ENCODE assay signal across 19 cellular contexts in genomic region chr3:166205158-166205557, GRCh38.
DNase-seq lines count a peak whose midpoint lies in the region; TF ChIP-seq lines count a peak whose summit lies in the region.
"Had no signal": no experiment of that assay in that cellular context is flagged by ENCODE, and none has a peak within 500 bp of the region (broad histone marks: within the 10 kb centered on the region; RNA-seq: fewer than 3 reads in every experiment).

No MANE protein-coding gene starts in this region.

- H3K27me3 Mint-ChIP-seq in Caco-2 (ENCODE audit: insufficient read depth, unreplicated experiment) = no peaks in the 10 kb centered on the region
- H3K27me3 Mint-ChIP-seq: CD4-positive, alpha-beta memory T cell had no signal

- CTCF ChIA-PET in Caco-2 (lab: Charles Lee) = no interaction called here

- no peaks in the 10 kb centered on the region for H3K36me3 Mint-ChIP-seq in Caco-2 (ENCODE audit: insufficient read depth, unreplicated experiment)
- H3K36me3 Mint-ChIP-seq: CD4-positive, alpha-beta memory T cell had no signal

- BruUV-seq in Caco-2 (replicated peaks; lab: Mats Ljungman, UMichigan) = no TSS peak

- H3K9me3 ChIP-seq in Caco-2 (no peaks in the 10 kb centered on the region), hepatocyte (ENCODE audit: low read depth) (no peaks in the 10 kb centered on the region), Peyer's patch (no peaks in the 10 kb centered on the region)
- H3K9me3 ChIP-seq: A549, BE2C, HAP-1 had no signal

- peak in 1 of 2 experiments; percentile 16 for DNase-seq in Caco-2
- DNase-seq in DMS53 treated with DMSO at 0.1 percent for 48 hours (lab: John Stamatoyannopoulos, UW; ENCODE audit: unreplicated experiment) = peak; percentile 17
- no peak for DNase-seq in hepatocyte (ENCODE audit: low spot score)
- no peak for DNase-seq in Peyer's patch
- no peak for DNase-seq in activated gamma-delta T cell treated with Interleukin-2 at 50 U/mL for 16 hours
- no peak for DNase-seq in activated gamma-delta T cell (lab: John Stamatoyannopoulos, UW)
- DNase-seq: 8988T; ACHN; AML-193; BE2C; CD4-positive, alpha-beta memory T cell; COR-L47; DMS 273 treated with DMSO at 0.1 percent for 48 hours; DND-41; GOT3; HFFc6 had no signal

- H3K4me3 ChIP-seq in Caco-2 (ENCODE audit: low read depth, low read length) (no peak overlapping the region), hepatocyte (no peak overlapping the region), Peyer's patch (no peak overlapping the region)
- H3K4me3 ChIP-seq: A549; BLaER1 treated with 17β-estradiol and CSF1 and Interleukin-3, amounts not matched to agents 10 nM and 100 nM; HAP-1 had no signal

- H2AFZ ChIP-seq in hepatocyte = peak overlapping the region; percentile 38

- H4K20me1 ChIP-seq in hepatocyte (ENCODE audit: insufficient read depth, poor library complexity, severe bottlenecking) = no peaks in the 10 kb centered on the region
- H4K20me1 ChIP-seq: BLaER1 treated with 17β-estradiol and CSF1 and Interleukin-3, amounts not matched to agents 10 nM and 100 nM had no signal

- TF ChIP-seq CTCF in Caco-2 (IDR thresholded peaks at IDR 0.05; ENCODE audit: insufficient read depth in 1 of 2, low read depth in 1 of 2, low read length in 1 of 2, severe bottlenecking in 1 of 2, unreplicated experiment in 1 of 2) (no peak), hepatocyte (IDR thresholded peaks at IDR 0.05; ENCODE audit: poor library complexity) (no peak), Peyer's patch (IDR thresholded peaks at IDR 0.05) (no peak)

- no peaks in the 10 kb centered on the region for H3K9me2 ChIP-seq in hepatocyte (replicated peaks; ENCODE audit: insufficient read depth)

- H3K36me3 ChIP-seq in Caco-2 (ENCODE audit: control insufficient read depth, insufficient read depth, low read length) (no peaks in the 10 kb centered on the region), hepatocyte (replicated peaks; ENCODE audit: insufficient read depth, low read depth) (no peaks in the 10 kb centered on the region), Peyer's patch (no peaks in the 10 kb centered on the region)
- H3K36me3 ChIP-seq: BE2C; BLaER1 treated with 17β-estradiol and CSF1 and Interleukin-3, amounts not matched to agents 10 nM and 100 nM; HAP-1 had no signal

- intact Hi-C loops in Caco-2 (cut with micrococcal nuclease; ENCODE audit: unreplicated experiment) = loop anchor here (1.0 kb wide), 1 partner anchor 80 kb away; no protein-coding TSS in a partner anchor

- H3K4me2 ChIP-seq in hepatocyte = no peak overlapping the region
- H3K4me2 ChIP-seq: A549; BLaER1 treated with 17β-estradiol and CSF1 and Interleukin-3, amounts not matched to agents 10 nM and 100 nM had no signal

- H3K4me3 Mint-ChIP-seq in Caco-2 (ENCODE audit: unreplicated experiment) = peak overlapping the region; percentile 19
- H3K4me3 Mint-ChIP-seq: CD4-positive, alpha-beta memory T cell; HFFc6 had no signal

- no peaks in the 10 kb centered on the region for H3K79me2 ChIP-seq in hepatocyte

- peaks cover 7% of the 10 kb centered on the region; the same call in 1 of the 2 replicates for H3K4me1 ChIP-seq in Caco-2
- H3K4me1 ChIP-seq in hepatocyte (ENCODE audit: insufficient read depth) = no peaks in the 10 kb centered on the region
- no peaks in the 10 kb centered on the region for H3K4me1 ChIP-seq in Peyer's patch
- H3K4me1 ChIP-seq: A549; BE2C; BLaER1 treated with 17β-estradiol and CSF1 and Interleukin-3, amounts not matched to agents 10 nM and 100 nM; HAP-1 had no signal

- H3K27ac ChIP-seq in hepatocyte (peak overlapping the region; percentile 73), Peyer's patch (no peak overlapping the region)
- H3K27ac ChIP-seq: A549; BLaER1 treated with 17β-estradiol and CSF1 and Interleukin-3, amounts not matched to agents 10 nM and 100 nM had no signal

- POLR2A ChIA-PET in Caco-2 (lab: Charles Lee) = no interaction called here

- H3K9me3 Mint-ChIP-seq in Caco-2 (ENCODE audit: unreplicated experiment) = no peaks in the 10 kb centered on the region

- H3K27me3 ChIP-seq in Caco-2 (replicated peaks; ENCODE audit: control insufficient read depth, insufficient read depth, low read length) (no peaks in the 10 kb centered on the region), hepatocyte (no peaks in the 10 kb centered on the region), Peyer's patch (no peaks in the 10 kb centered on the region)
- H3K27me3 ChIP-seq: BE2C; BLaER1 treated with 17β-estradiol and CSF1 and Interleukin-3, amounts not matched to agents 10 nM and 100 nM had no signal

- H3K4me1 Mint-ChIP-seq in Caco-2 (ENCODE audit: low read depth, unreplicated experiment) = no peaks in the 10 kb centered on the region
- H3K4me1 Mint-ChIP-seq: CD4-positive, alpha-beta memory T cell had no signal

- 51% methylated on average over 7 of the region's 7 CpGs for WGBS in hepatocyte (ENCODE audit: low lambda C conversion rate, missing lambda C conversion rate)

- TF ChIP-seq POLR2A in Peyer's patch (IDR thresholded peaks at IDR 0.05) = no peak

- no peak overlapping the region for H3K27ac Mint-ChIP-seq in Caco-2 (ENCODE audit: unreplicated experiment)
- H3K27ac Mint-ChIP-seq: CD4-positive, alpha-beta memory T cell; HFFc6 had no signal
